Comparison of ENCODE assay signal across 5 cellular contexts in the genomic region with DNA sequence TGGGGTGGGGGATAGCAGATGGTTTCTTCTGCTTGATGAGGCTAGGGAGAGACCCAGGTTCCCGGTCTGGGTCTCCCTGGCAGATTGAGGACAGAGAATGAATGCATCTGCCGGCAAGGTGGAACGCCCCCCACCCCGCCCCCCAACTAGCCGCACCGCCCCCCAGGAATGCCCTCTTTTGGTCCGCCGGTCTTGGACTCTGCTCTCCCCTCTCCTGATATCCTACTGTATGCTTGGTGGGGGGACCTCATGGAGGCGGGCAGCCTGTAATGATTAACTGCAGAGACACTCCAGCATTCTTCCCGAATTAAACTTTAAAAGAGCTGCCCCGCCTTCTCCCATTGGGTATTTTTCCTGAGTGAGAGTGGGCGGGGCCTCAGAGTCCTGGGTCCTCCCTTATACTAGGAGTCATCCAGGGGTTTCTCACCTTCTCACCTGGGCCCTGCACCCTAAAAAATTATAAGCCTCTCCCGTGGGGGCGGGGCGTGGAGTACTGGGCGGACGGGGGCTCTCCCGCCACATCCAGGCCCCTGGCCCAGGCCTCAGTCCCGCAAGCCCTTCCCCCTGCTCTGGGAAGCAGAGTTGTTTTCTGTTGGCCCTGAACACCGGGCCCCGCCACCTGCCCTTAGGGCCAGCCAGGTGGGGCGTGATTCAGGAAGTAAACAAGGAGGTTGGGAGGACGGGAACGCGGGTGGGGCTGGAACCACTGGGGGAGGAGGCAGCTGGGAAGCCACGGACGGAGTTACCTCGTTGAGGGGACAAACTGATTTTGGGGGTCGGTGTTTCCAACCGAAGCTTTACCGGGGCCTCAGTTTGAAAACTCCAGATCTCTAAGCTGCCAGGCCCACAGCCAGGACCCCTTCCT. TPM values are rescaled to one million over a fixed set of nuclear protein-coding genes. Genes with fewer than 3 reads are reported as not detected.
A peak's percentile ranks its signal among the peaks of the same experiment; 100 is the strongest.
DNase-seq lines count a peak whose midpoint lies in the region; TF ChIP-seq lines count a peak whose summit lies in the region.

No MANE protein-coding gene starts in this region.

- H3K27me3 ChIP-seq in colonic mucosa, result no peaks in the 10 kb centered on the region

- H3K27ac ChIP-seq in colonic mucosa, result peak overlapping the region; percentile 87

- no peaks in the 10 kb centered on the region for H3K9me3 ChIP-seq in colonic mucosa

- peak; percentile 42 for DNase-seq in NCI-H187 treated with DMSO at 0.1 percent for 48 hours (lab: John Stamatoyannopoulos, UW)
- peak; percentile 93 for DNase-seq in colonic mucosa
- DNase-seq in renal cortical epithelial cell (ENCODE audit: low read depth), result peak; percentile 88
- DNase-seq in stimulated activated CD4-positive, alpha-beta T cell treated with anti-CD3 and anti-CD28 coated beads, Interleukin-2, amount 100 ng/mL, for 48 hours, result no peak
- DNase-seq in effector CD8-positive, alpha-beta T cell (lab: John Stamatoyannopoulos, UW), result no peak

- H3K4me3 ChIP-seq in colonic mucosa, result peak overlapping the region; percentile 40

- no peaks in the 10 kb centered on the region for H3K4me1 ChIP-seq in colonic mucosa

- intact Hi-C loops in colonic mucosa (cut with DNase I), result loop anchor here (5.0 kb wide), 1 partner anchor 112 kb away; a partner anchor contains a TSS

- TF ChIP-seq CTCF in colonic mucosa (IDR thresholded peaks at IDR 0.05), result no peak

- peak overlapping the region; percentile 38 to 98 for H3K9ac ChIP-seq in colonic mucosa (ENCODE audit: low read depth in 2 of 2, low read length in 2 of 2)

- no peaks in the 10 kb centered on the region for H3K36me3 ChIP-seq in colonic mucosa

RNA-seq across cellular contexts. Expression of a gene that starts 1.5 kb away (rescaled TPM):
- total RNA-seq in colonic mucosa (10 to 100 TPM; 22.4 to 40.9 TPM), renal cortical epithelial cell (10.8 and 25.7 TPM in 2 replicates)

RNA-seq across cellular contexts. Expression of a gene that starts 8.9 kb away (rescaled TPM):
- total RNA-seq in colonic mucosa (100 to 1,000 TPM in 1 of 2 donors, 10 to 100 TPM in 1; 74.1 to 103 TPM), renal cortical epithelial cell (12.7 and 17.7 TPM in 2 replicates)

RNA-seq across cellular contexts. Expression of a gene that starts 39.4 kb away (rescaled TPM):
- total RNA-seq in colonic mucosa (100 to 1,000 TPM; 153 to 174 TPM), renal cortical epithelial cell (28.5 and 121 TPM in 2 replicates)

RNA-seq across cellular contexts. Expression of a gene that starts 51.4 kb away (rescaled TPM):
- total RNA-seq in colonic mucosa (10 to 100 TPM; 37.3 to 42.0 TPM), renal cortical epithelial cell (6.6 and 21.8 TPM in 2 replicates)

Comparison
In these comparisons a context has a peak if more than half of its experiments do, and no peak if none do; other contexts are left out.
1. DNase-seq: peak in NCI-H187 treated with DMSO at 0.1 percent for 48 hours (single experiment), colonic mucosa (single experiment) and renal cortical epithelial cell (single experiment); none in stimulated activated CD4-positive, alpha-beta T cell treated with anti-CD3 and anti-CD28 coated beads, Interleukin-2, amount 100 ng/mL, for 48 hours (0 of 2) and effector CD8-positive, alpha-beta T cell (single experiment).